Comparison of ENCODE assay signal across 15 cellular contexts in genomic region chr20:48630342-48631075, GRCh38.
DNase-seq lines count a peak whose midpoint lies in the region; ATAC-seq lines count a peak whose summit lies in the region.
"Had no signal": no experiment of that assay in that cellular context is flagged by ENCODE, and none has a peak within 500 bp of the region (broad histone marks: within the 10 kb centered on the region; RNA-seq: fewer than 3 reads in every experiment).

No MANE protein-coding gene starts in this region.

- H3K27me3 Mint-ChIP-seq in stimulated activated naive CD8-positive, alpha-beta T cell treated with anti-CD3 and anti-CD28 coated beads, Interleukin-15, Interleukin-2, amounts not matched to agents 100 ng/mL and 50 ng/mL, for 24 hours, result no peaks in the 10 kb centered on the region
- no peaks in the 10 kb centered on the region for H3K27me3 Mint-ChIP-seq in stimulated activated naive CD8-positive, alpha-beta T cell treated with anti-CD3 and anti-CD28 coated beads, Interleukin-15, amount 100 ng/mL, for 72 hours
- H3K27me3 Mint-ChIP-seq: activated naive CD8-positive, alpha-beta T cell treated with anti-CD3 and anti-CD28 coated beads, Interleukin-2, amount 50 U/mL, for 24 hours; CD4-positive, CD25-positive, alpha-beta regulatory T cell had no signal

- no peaks in the 10 kb centered on the region for H3K9me3 Mint-ChIP-seq in stimulated activated naive CD8-positive, alpha-beta T cell treated with anti-CD3 and anti-CD28 coated beads, Interleukin-15, Interleukin-2, amounts not matched to agents 100 ng/mL and 50 ng/mL, for 24 hours
- H3K9me3 Mint-ChIP-seq in stimulated activated naive CD8-positive, alpha-beta T cell treated with anti-CD3 and anti-CD28 coated beads, Interleukin-15, amount 100 ng/mL, for 72 hours, result no peaks in the 10 kb centered on the region
- H3K9me3 Mint-ChIP-seq: activated naive CD8-positive, alpha-beta T cell treated with anti-CD3 and anti-CD28 coated beads, Interleukin-2, amount 50 U/mL, for 24 hours; neural crest cell had no signal

- H3K4me3 Mint-ChIP-seq in stimulated activated naive CD8-positive, alpha-beta T cell treated with anti-CD3 and anti-CD28 coated beads, Interleukin-15, Interleukin-2, amounts not matched to agents 100 ng/mL and 50 ng/mL, for 24 hours, result no peak overlapping the region
- no peak overlapping the region for H3K4me3 Mint-ChIP-seq in stimulated activated naive CD8-positive, alpha-beta T cell treated with anti-CD3 and anti-CD28 coated beads, Interleukin-15, amount 100 ng/mL, for 72 hours
- H3K4me3 Mint-ChIP-seq: activated naive CD8-positive, alpha-beta T cell treated with anti-CD3 and anti-CD28 coated beads, Interleukin-2, amount 50 U/mL, for 24 hours; neural crest cell had no signal

- no peak for DNase-seq in stimulated activated naive CD8-positive, alpha-beta T cell treated with anti-CD3 and anti-CD28 coated beads, Interleukin-15, Interleukin-2, amounts not matched to agents 100 U/mL and 50 U/mL, for 24 hours
- DNase-seq in RPMI7951 (ENCODE audit: low read depth) (peak; percentile 28), iPS-NIHi7 (ENCODE audit: extremely low spot score) (peak; percentile 72), HPDE6-E6E7 (ENCODE audit: extremely low spot score) (no peak)
- no peak for DNase-seq in stimulated activated naive CD8-positive, alpha-beta T cell treated with anti-CD3 and anti-CD28 coated beads, Interleukin-15, amount 100 ng/mL, for 72 hours
- DNase-seq: activated naive CD8-positive, alpha-beta T cell treated with anti-CD3 and anti-CD28 coated beads, Interleukin-2, amount 50 U/mL, for 24 hours; CD4-positive, CD25-positive, alpha-beta regulatory T cell; kidney glomerular epithelial cell; NCI-H1092; NCI-H774; T-helper 9 cell had no signal

- H3K36me3 Mint-ChIP-seq in stimulated activated naive CD8-positive, alpha-beta T cell treated with anti-CD3 and anti-CD28 coated beads, Interleukin-15, Interleukin-2, amounts not matched to agents 100 ng/mL and 50 ng/mL, for 24 hours (ENCODE audit: low read depth), result peaks cover 52% of the 10 kb centered on the region

- H3K4me1 Mint-ChIP-seq in stimulated activated naive CD8-positive, alpha-beta T cell treated with anti-CD3 and anti-CD28 coated beads, Interleukin-15, Interleukin-2, amounts not matched to agents 100 ng/mL and 50 ng/mL, for 24 hours (ENCODE audit: low read depth), result peaks cover 14% of the 10 kb centered on the region
- peaks cover 44% of the 10 kb centered on the region for H3K4me1 Mint-ChIP-seq in stimulated activated naive CD8-positive, alpha-beta T cell treated with anti-CD3 and anti-CD28 coated beads, Interleukin-15, amount 100 ng/mL, for 72 hours
- H3K4me1 Mint-ChIP-seq: neural crest cell had no signal

- peak overlapping the region; percentile 49 for H3K27ac Mint-ChIP-seq in stimulated activated naive CD8-positive, alpha-beta T cell treated with anti-CD3 and anti-CD28 coated beads, Interleukin-15, Interleukin-2, amounts not matched to agents 100 ng/mL and 50 ng/mL, for 24 hours
- H3K27ac Mint-ChIP-seq in stimulated activated naive CD8-positive, alpha-beta T cell treated with anti-CD3 and anti-CD28 coated beads, Interleukin-15, amount 100 ng/mL, for 72 hours, result peak overlapping the region; percentile 14 to 89

- ATAC-seq in stimulated activated naive CD8-positive, alpha-beta T cell treated with anti-CD3 and anti-CD28 coated beads, Interleukin-15, Interleukin-2, amounts not matched to agents 100 U/mL and 50 U/mL, for 24 hours, result no peak
- ATAC-seq in stimulated activated naive CD8-positive, alpha-beta T cell treated with anti-CD3 and anti-CD28 coated beads, Interleukin-15, amount 100 ng/mL, for 72 hours, result no peak
- ATAC-seq in HG02642 (IDR thresholded peaks at IDR 0.05; ENCODE audit: poor library complexity, unreplicated experiment) (no peak), GM21381 (IDR thresholded peaks at IDR 0.05; ENCODE audit: unreplicated experiment) (no peak)
- ATAC-seq: activated naive CD8-positive, alpha-beta T cell treated with anti-CD3 and anti-CD28 coated beads, Interleukin-2, amount 50 U/mL, for 24 hours had no signal

Comparison
In these comparisons a context has a peak if more than half of its experiments do, and no peak if none do; other contexts are left out.
1. DNase-seq: peak in RPMI7951 (single experiment) and iPS-NIHi7 (single experiment); none in stimulated activated naive CD8-positive, alpha-beta T cell treated with anti-CD3 and anti-CD28 coated beads, Interleukin-15, Interleukin-2, amounts not matched to agents 100 U/mL and 50 U/mL, for 24 hours (single experiment), stimulated activated naive CD8-positive, alpha-beta T cell treated with anti-CD3 and anti-CD28 coated beads, Interleukin-15, amount 100 ng/mL, for 72 hours (0 of 2) and HPDE6-E6E7 (single experiment).